ENCODE assay signal across 16 cellular contexts in the genomic region with DNA sequence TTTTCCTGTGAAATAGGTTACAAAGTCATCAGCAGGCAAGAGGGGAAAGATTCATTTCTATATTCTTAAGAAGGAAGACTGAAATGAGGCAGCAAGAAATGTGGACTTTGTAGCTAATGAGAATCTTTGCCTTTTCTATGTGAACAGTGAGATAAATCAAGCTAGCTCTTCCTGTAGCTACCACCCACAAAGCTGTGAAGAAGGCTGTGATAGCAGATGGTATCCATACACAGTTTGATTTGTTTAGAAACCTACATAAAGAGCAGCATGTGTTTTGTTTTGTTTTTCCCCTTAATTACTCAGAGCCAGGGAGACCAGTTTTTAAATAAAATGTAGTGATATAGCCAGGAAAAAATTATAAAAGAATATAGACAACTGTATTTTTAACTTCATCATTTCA.
DNase-seq lines count a peak whose midpoint lies in the region; ATAC-seq lines count a peak whose summit lies in the region.
"Had no signal": no experiment of that assay in that cellular context is flagged by ENCODE, and none has a peak within 500 bp of the region (broad histone marks: within the 10 kb centered on the region; RNA-seq: fewer than 3 reads in every experiment).

No MANE protein-coding gene starts in this region.

- H3K27me3 Mint-ChIP-seq in stimulated activated naive B cell treated with anti-CD40 and anti-IgM and Interleukin-4, amounts not matched to agents 10 μg/mL and 1 μg/mL and 100 μg/mL, for 72 hours = no peaks in the 10 kb centered on the region

- H3K4me1 Mint-ChIP-seq in stimulated activated naive B cell treated with anti-CD40 and anti-IgM and Interleukin-4, amounts not matched to agents 10 μg/mL and 1 μg/mL and 100 μg/mL, for 72 hours = peaks cover 9 to 14% of the 10 kb centered on the region in 2 donors

- DNase-seq in DMS 273 treated with DMSO at 0.1 percent for 48 hours (lab: John Stamatoyannopoulos, UW) (peak; percentile 21), inferior parietal cortex (ENCODE audit: extremely low spot score) (peak; percentile 28), RKO (ENCODE audit: low spot score) (no peak), NCI-H146 treated with DMSO at 0.1 percent for 48 hours (lab: John Stamatoyannopoulos, UW; ENCODE audit: unreplicated experiment) (no peak)
- DNase-seq in stimulated activated naive B cell treated with anti-CD40 and anti-IgM and Interleukin-4, amounts not matched to agents 10 μg/mL and 1 μg/mL and 100 μg/mL, for 72 hours = no peak
- DNase-seq: C1 segment of cervical spinal cord; H7; KBM-7; NCI-H1105 treated with DMSO at 0.1 percent for 48 hours; NCI-H187 treated with DMSO at 0.1 percent for 48 hours; NCI-H526; NK-92 treated with Interleukin-12 subunit alpha and Interleukin-12 subunit beta, amount 100 ng/mL, for 24 hours; SHP77 had no signal

- peaks cover 0 to 5% of the 10 kb centered on the region in 2 donors for H3K36me3 Mint-ChIP-seq in stimulated activated naive B cell treated with anti-CD40 and anti-IgM and Interleukin-4, amounts not matched to agents 10 μg/mL and 1 μg/mL and 100 μg/mL, for 72 hours

- ATAC-seq in HG02610 (IDR thresholded peaks at IDR 0.05; ENCODE audit: unreplicated experiment) = peak; percentile 47
- no peak for ATAC-seq in stimulated activated naive B cell treated with anti-CD40 and anti-IgM and Interleukin-4, amounts not matched to agents 10 μg/mL and 1 μg/mL and 100 μg/mL, for 72 hours (replicated peaks)
- no peak for ATAC-seq in GM21619 (IDR thresholded peaks at IDR 0.05; ENCODE audit: unreplicated experiment)
- ATAC-seq: HepG2 had no signal

- no peak overlapping the region for H3K4me3 Mint-ChIP-seq in stimulated activated naive B cell treated with anti-CD40 and anti-IgM and Interleukin-4, amounts not matched to agents 10 μg/mL and 1 μg/mL and 100 μg/mL, for 72 hours

- peak overlapping the region; percentile 57 for H3K27ac Mint-ChIP-seq in stimulated activated naive B cell treated with anti-CD40 and anti-IgM and Interleukin-4, amounts not matched to agents 10 μg/mL and 1 μg/mL and 100 μg/mL, for 72 hours

- peaks cover 0 to 3% of the 10 kb centered on the region in 2 donors for H3K9me3 Mint-ChIP-seq in stimulated activated naive B cell treated with anti-CD40 and anti-IgM and Interleukin-4, amounts not matched to agents 10 μg/mL and 1 μg/mL and 100 μg/mL, for 72 hours

Comparison
In these comparisons a context has a peak if more than half of its experiments do, and no peak if none do; other contexts are left out.
1. DNase-seq: peak in DMS 273 treated with DMSO at 0.1 percent for 48 hours (single experiment) and inferior parietal cortex (single experiment); none in stimulated activated naive B cell treated with anti-CD40 and anti-IgM and Interleukin-4, amounts not matched to agents 10 μg/mL and 1 μg/mL and 100 μg/mL, for 72 hours (single experiment), RKO (single experiment) and NCI-H146 treated with DMSO at 0.1 percent for 48 hours (single experiment).